ENCODE assay signal across 15 cellular contexts in genomic region chr14:31038521-31039166, GRCh38. TPM values are rescaled to one million over a fixed set of nuclear protein-coding genes. Genes with fewer than 3 reads are reported as not detected.
DNase-seq lines count a peak whose midpoint lies in the region; ATAC-seq and TF ChIP-seq lines count a peak whose summit lies in the region.
"Had no signal": no experiment of that assay in that cellular context is flagged by ENCODE, and none has a peak within 500 bp of the region (broad histone marks: within the 10 kb centered on the region; RNA-seq: fewer than 3 reads in every experiment).

No MANE protein-coding gene starts in this region.

- no peaks in the 10 kb centered on the region for H3K9me3 ChIP-seq in RWPE2 (ENCODE audit: severe bottlenecking)
- H3K9me3 ChIP-seq: colonic mucosa had no signal

- POLR2A ChIA-PET in activated CD4-positive, alpha-beta memory T cell treated with anti-CD3 and anti-CD28 coated beads, Interleukin-2, amount 10 ng/mL, durations not matched to agents 7 days and 5 days (lab: Charles Lee) = interaction anchor here (1.0 to 1.9 kb wide), 2 partner anchors 12 to 14 kb away, joined by 4 to 5 read pairs; partner anchors contain the start of genes AP4S1 and STRN3

- DNase-seq in activated naive CD8-positive, alpha-beta T cell treated with anti-CD3 and anti-CD28 coated beads for 36 hours = no peak
- no peak for DNase-seq in activated naive CD8-positive, alpha-beta T cell treated with anti-CD3 and anti-CD28 coated beads, Interleukin-2, amount 50 U/mL, for 24 hours
- no peak for DNase-seq in RWPE2 (ENCODE audit: low spot score)
- peak; percentile 32 for DNase-seq in fibroblast of mammary gland (ENCODE audit: low read depth)
- DNase-seq in retinal pigment epithelial cell (ENCODE audit: low read depth) = peak; percentile 22
- DNase-seq in RPMI8226 = no peak
- DNase-seq in activated CD4-positive, alpha-beta memory T cell treated with anti-CD3 and anti-CD28 coated beads, Interleukin-2, amount 10 ng/mL, durations not matched to agents 7 days and 5 days = no peak
- DNase-seq: activated CD4-positive, alpha-beta T cell treated with anti-CD3 and anti-CD28 coated beads, Interleukin-2, amount 50 U/mL, for 48 hours; amygdala; colonic mucosa; KG1; midbrain; NCI-H524 had no signal

- H3K27me3 ChIP-seq in RWPE2 (ENCODE audit: insufficient read depth, poor library complexity, severe bottlenecking) = no peaks in the 10 kb centered on the region
- H3K27me3 ChIP-seq: colonic mucosa had no signal

- no peak for ATAC-seq in activated naive CD8-positive, alpha-beta T cell treated with anti-CD3 and anti-CD28 coated beads, Interleukin-2, amount 50 U/mL, for 24 hours
- ATAC-seq in RWPE2 (ENCODE audit: low read depth) = peak; percentile 42; the same call in 2 of the 3 replicates
- ATAC-seq in HG03442 (IDR thresholded peaks at IDR 0.05; ENCODE audit: unreplicated experiment) = no peak

- peaks cover 8% of the 10 kb centered on the region for H3K4me1 Mint-ChIP-seq in activated naive CD8-positive, alpha-beta T cell treated with anti-CD3 and anti-CD28 coated beads for 36 hours
- peaks cover 7% of the 10 kb centered on the region for H3K4me1 Mint-ChIP-seq in activated naive CD8-positive, alpha-beta T cell treated with anti-CD3 and anti-CD28 coated beads, Interleukin-2, amount 50 U/mL, for 24 hours
- no peaks in the 10 kb centered on the region for H3K4me1 Mint-ChIP-seq in activated CD4-positive, alpha-beta memory T cell treated with anti-CD3 and anti-CD28 coated beads, Interleukin-2, amount 10 ng/mL, durations not matched to agents 7 days and 5 days

- H3K36me3 ChIP-seq in RWPE2 (ENCODE audit: low read depth) = no peaks in the 10 kb centered on the region
- H3K36me3 ChIP-seq: colonic mucosa had no signal

- no peaks in the 10 kb centered on the region for H3K9me3 Mint-ChIP-seq in activated naive CD8-positive, alpha-beta T cell treated with anti-CD3 and anti-CD28 coated beads for 36 hours
- H3K9me3 Mint-ChIP-seq in activated naive CD8-positive, alpha-beta T cell treated with anti-CD3 and anti-CD28 coated beads, Interleukin-2, amount 50 U/mL, for 24 hours = no peaks in the 10 kb centered on the region
- H3K9me3 Mint-ChIP-seq in activated CD4-positive, alpha-beta memory T cell treated with anti-CD3 and anti-CD28 coated beads, Interleukin-2, amount 10 ng/mL, durations not matched to agents 7 days and 5 days = no peaks in the 10 kb centered on the region
- H3K9me3 Mint-ChIP-seq: stimulated activated naive CD8-positive, alpha-beta T cell treated with anti-CD3 and anti-CD28 coated beads, Interleukin-15, Interleukin-2, amounts not matched to agents 100 ng/mL and 50 ng/mL, for 24 hours had no signal

- H3K27me3 Mint-ChIP-seq in activated naive CD8-positive, alpha-beta T cell treated with anti-CD3 and anti-CD28 coated beads for 36 hours = no peaks in the 10 kb centered on the region
- no peaks in the 10 kb centered on the region for H3K27me3 Mint-ChIP-seq in activated naive CD8-positive, alpha-beta T cell treated with anti-CD3 and anti-CD28 coated beads, Interleukin-2, amount 50 U/mL, for 24 hours
- no peaks in the 10 kb centered on the region for H3K27me3 Mint-ChIP-seq in activated CD4-positive, alpha-beta memory T cell treated with anti-CD3 and anti-CD28 coated beads, Interleukin-2, amount 10 ng/mL, durations not matched to agents 7 days and 5 days
- H3K27me3 Mint-ChIP-seq: stimulated activated naive CD8-positive, alpha-beta T cell treated with anti-CD3 and anti-CD28 coated beads, Interleukin-15, Interleukin-2, amounts not matched to agents 100 ng/mL and 50 ng/mL, for 24 hours had no signal

- peak overlapping the region; percentile 12 for H3K27ac Mint-ChIP-seq in activated naive CD8-positive, alpha-beta T cell treated with anti-CD3 and anti-CD28 coated beads for 36 hours
- H3K27ac Mint-ChIP-seq in activated naive CD8-positive, alpha-beta T cell treated with anti-CD3 and anti-CD28 coated beads, Interleukin-2, amount 50 U/mL, for 24 hours = no peak overlapping the region
- H3K27ac Mint-ChIP-seq in activated CD4-positive, alpha-beta memory T cell treated with anti-CD3 and anti-CD28 coated beads, Interleukin-2, amount 10 ng/mL, durations not matched to agents 7 days and 5 days = no peak overlapping the region
- H3K27ac Mint-ChIP-seq: stimulated activated naive CD8-positive, alpha-beta T cell treated with anti-CD3 and anti-CD28 coated beads, Interleukin-15, Interleukin-2, amounts not matched to agents 100 ng/mL and 50 ng/mL, for 24 hours had no signal

- no peak for TF ChIP-seq CTCF in RWPE2 (IDR thresholded peaks at IDR 0.05; ENCODE audit: poor library complexity, severe bottlenecking)
- no peak for TF ChIP-seq CTCF in fibroblast of mammary gland (conservative IDR thresholded peaks at IDR 0.05; ENCODE audit: control insufficient read depth, insufficient read depth, low read depth, low read length)
- no peak for TF ChIP-seq CTCF in retinal pigment epithelial cell (conservative IDR thresholded peaks at IDR 0.05; ENCODE audit: low read depth, low read length)

- H3K36me3 Mint-ChIP-seq in activated naive CD8-positive, alpha-beta T cell treated with anti-CD3 and anti-CD28 coated beads for 36 hours = no peaks in the 10 kb centered on the region
- H3K36me3 Mint-ChIP-seq in activated naive CD8-positive, alpha-beta T cell treated with anti-CD3 and anti-CD28 coated beads, Interleukin-2, amount 50 U/mL, for 24 hours (ENCODE audit: low read depth) = no peaks in the 10 kb centered on the region
- no peaks in the 10 kb centered on the region for H3K36me3 Mint-ChIP-seq in activated CD4-positive, alpha-beta memory T cell treated with anti-CD3 and anti-CD28 coated beads, Interleukin-2, amount 10 ng/mL, durations not matched to agents 7 days and 5 days (ENCODE audit: low read depth)

- H3K4me3 Mint-ChIP-seq in activated naive CD8-positive, alpha-beta T cell treated with anti-CD3 and anti-CD28 coated beads for 36 hours = no peak overlapping the region
- H3K4me3 Mint-ChIP-seq in activated naive CD8-positive, alpha-beta T cell treated with anti-CD3 and anti-CD28 coated beads, Interleukin-2, amount 50 U/mL, for 24 hours = no peak overlapping the region
- H3K4me3 Mint-ChIP-seq in activated CD4-positive, alpha-beta memory T cell treated with anti-CD3 and anti-CD28 coated beads, Interleukin-2, amount 10 ng/mL, durations not matched to agents 7 days and 5 days = no peak overlapping the region
- H3K4me3 Mint-ChIP-seq: stimulated activated naive CD8-positive, alpha-beta T cell treated with anti-CD3 and anti-CD28 coated beads, Interleukin-15, Interleukin-2, amounts not matched to agents 100 ng/mL and 50 ng/mL, for 24 hours had no signal

- H3K4me3 ChIP-seq in RWPE2 (ENCODE audit: severe bottlenecking) (no peak overlapping the region), fibroblast of mammary gland (ENCODE audit: control insufficient read depth, low read depth, low read length) (no peak overlapping the region), retinal pigment epithelial cell (ENCODE audit: low read length) (no peak overlapping the region)
- H3K4me3 ChIP-seq: colonic mucosa had no signal

- CTCF ChIA-PET in activated CD4-positive, alpha-beta memory T cell treated with anti-CD3 and anti-CD28 coated beads, Interleukin-2, amount 10 ng/mL, durations not matched to agents 7 days and 5 days (lab: Charles Lee) = interaction anchor here (1.0 kb wide), 1 partner anchor 12 kb away, joined by 3 read pairs; the partner anchor contains the start of gene STRN3

- H3K27ac ChIP-seq in RWPE2 (ENCODE audit: poor library complexity, severe bottlenecking) = peak overlapping the region; percentile 8
- H3K27ac ChIP-seq: colonic mucosa had no signal

- peaks cover 19% of the 10 kb centered on the region for H3K4me1 ChIP-seq in RWPE2 (ENCODE audit: insufficient read depth, poor library complexity, severe bottlenecking)
- H3K4me1 ChIP-seq: colonic mucosa had no signal

RNA-seq across cellular contexts. Expression of gene STRN3, which starts 12.5 kb away (rescaled TPM):
- 10 to 100 TPM; 16.0 to 18.1 TPM for total RNA-seq in activated naive CD8-positive, alpha-beta T cell treated with anti-CD3 and anti-CD28 coated beads for 36 hours
- total RNA-seq in activated CD4-positive, alpha-beta memory T cell treated with anti-CD3 and anti-CD28 coated beads, Interleukin-2, amount 10 ng/mL, durations not matched to agents 7 days and 5 days = 10 to 100 TPM; 22.3 to 25.4 TPM

RNA-seq across cellular contexts. Expression of gene AP4S1, which starts 13.2 kb away (rescaled TPM):
- total RNA-seq in activated naive CD8-positive, alpha-beta T cell treated with anti-CD3 and anti-CD28 coated beads for 36 hours = 1 to 10 TPM; 7.3 to 8.8 TPM
- 1 to 10 TPM; 3.7 to 4.2 TPM for total RNA-seq in activated CD4-positive, alpha-beta memory T cell treated with anti-CD3 and anti-CD28 coated beads, Interleukin-2, amount 10 ng/mL, durations not matched to agents 7 days and 5 days

Comparison
In these comparisons a context has a peak if more than half of its experiments do, and no peak if none do; other contexts are left out.
1. DNase-seq: peak in fibroblast of mammary gland (single experiment) and retinal pigment epithelial cell (single experiment); none in activated naive CD8-positive, alpha-beta T cell treated with anti-CD3 and anti-CD28 coated beads for 36 hours (single experiment), activated naive CD8-positive, alpha-beta T cell treated with anti-CD3 and anti-CD28 coated beads, Interleukin-2, amount 50 U/mL, for 24 hours (single experiment), RWPE2 (single experiment), RPMI8226 (single experiment) and activated CD4-positive, alpha-beta memory T cell treated with anti-CD3 and anti-CD28 coated beads, Interleukin-2, amount 10 ng/mL, durations not matched to agents 7 days and 5 days (single experiment).